30 cellular contexts compared by ENCODE assay signal in the genomic region with DNA sequence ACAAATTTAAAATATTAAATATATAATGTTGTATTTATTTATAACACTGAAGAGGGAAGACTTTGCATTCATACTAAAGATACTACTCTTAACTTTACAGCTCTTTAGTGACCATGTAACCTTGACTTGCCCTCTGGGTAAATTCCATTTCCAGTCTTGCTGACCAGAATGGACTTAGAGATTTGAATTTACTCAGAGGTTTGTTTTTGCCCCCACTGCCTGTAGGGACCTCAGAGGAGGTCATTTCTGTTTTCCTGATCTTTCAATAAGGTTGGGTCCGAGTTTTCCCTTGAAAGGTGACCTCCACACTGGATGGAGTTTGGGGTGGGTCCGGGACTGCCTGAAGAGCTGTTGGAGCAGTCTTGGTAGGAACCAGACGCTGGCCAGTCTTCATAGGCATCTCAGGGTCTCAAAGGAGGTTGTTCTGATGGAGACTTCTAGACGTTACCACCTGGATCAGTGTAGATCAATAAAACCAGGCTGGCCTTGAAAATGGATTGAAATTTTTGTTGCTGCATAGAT.
"Had no signal": no experiment of that assay in that cellular context is flagged by ENCODE, and none has a peak within 500 bp of the region (broad histone marks: within the 10 kb centered on the region; RNA-seq: fewer than 3 reads in every experiment).

No MANE protein-coding gene starts in this region.

- H3K4me3 Mint-ChIP-seq: immature natural killer cell; naive thymus-derived CD4-positive, alpha-beta T cell; natural killer cell treated with Interleukin-12 subunit alpha and Interleukin-12 subunit beta and Interleukin-15 and Interleukin-18, amount 100 ng/mL, for 72 hours; stimulated activated memory B cell treated with anti-CD40 and anti-IgM and Interleukin-4, amounts not matched to agents 10 μg/mL and 1 μg/mL and 100 μg/mL, for 72 hours; stimulated activated naive CD8-positive, alpha-beta T cell treated with anti-CD3 and anti-CD28 coated beads, Interleukin-15, amount 100 ng/mL, for 72 hours had no signal

- H3K4me3 ChIP-seq: left lung, lower lobe of right lung, mucosa of descending colon, pancreas, prostate gland, sigmoid colon, tibial nerve, upper lobe of left lung, vagina had no signal

- H3K36me3 ChIP-seq: pancreas, prostate gland had no signal

- H3K4me1 ChIP-seq: prostate gland had no signal

- H3K9me3 Mint-ChIP-seq: immature natural killer cell; natural killer cell treated with Interleukin-12 subunit alpha and Interleukin-12 subunit beta and Interleukin-15 and Interleukin-18, amount 100 ng/mL, for 72 hours; stimulated activated memory B cell treated with anti-CD40 and anti-IgM and Interleukin-4, amounts not matched to agents 10 μg/mL and 1 μg/mL and 100 μg/mL, for 72 hours; stimulated activated naive CD8-positive, alpha-beta T cell treated with anti-CD3 and anti-CD28 coated beads, Interleukin-15, amount 100 ng/mL, for 72 hours had no signal

- FAIRE-seq: islet of Langerhans, kidney, pancreas, small intestine had no signal

- H3K27ac Mint-ChIP-seq: immature natural killer cell; naive thymus-derived CD4-positive, alpha-beta T cell; natural killer cell treated with Interleukin-12 subunit alpha and Interleukin-12 subunit beta and Interleukin-15 and Interleukin-18, amount 100 ng/mL, for 72 hours; stimulated activated memory B cell treated with anti-CD40 and anti-IgM and Interleukin-4, amounts not matched to agents 10 μg/mL and 1 μg/mL and 100 μg/mL, for 72 hours; stimulated activated naive CD8-positive, alpha-beta T cell treated with anti-CD3 and anti-CD28 coated beads, Interleukin-15, amount 100 ng/mL, for 72 hours had no signal

- H3K27ac ChIP-seq: left lung, lower lobe of right lung, pancreas, prostate gland, sigmoid colon, upper lobe of left lung, vagina had no signal

- H3K9me3 ChIP-seq: left lung, lower lobe of right lung, mucosa of descending colon, pancreas, prostate gland, sigmoid colon, tibial nerve, upper lobe of left lung, vagina had no signal

- ATAC-seq: left colon; left lung; lower lobe of right lung; mucosa of descending colon; naive thymus-derived CD4-positive, alpha-beta T cell; natural killer cell treated with Interleukin-12 subunit alpha and Interleukin-12 subunit beta and Interleukin-15 and Interleukin-18, amount 100 ng/mL, for 72 hours; pancreas; right cardiac atrium; stimulated activated memory B cell treated with anti-CD40 and anti-IgM and Interleukin-4, amounts not matched to agents 10 μg/mL and 1 μg/mL and 100 μg/mL, for 72 hours; stimulated activated naive CD8-positive, alpha-beta T cell treated with anti-CD3 and anti-CD28 coated beads, Interleukin-15, amount 100 ng/mL, for 72 hours had no signal

- H3K4me1 Mint-ChIP-seq: immature natural killer cell; naive thymus-derived CD4-positive, alpha-beta T cell; stimulated activated memory B cell treated with anti-CD40 and anti-IgM and Interleukin-4, amounts not matched to agents 10 μg/mL and 1 μg/mL and 100 μg/mL, for 72 hours; stimulated activated naive CD8-positive, alpha-beta T cell treated with anti-CD3 and anti-CD28 coated beads, Interleukin-15, amount 100 ng/mL, for 72 hours had no signal

- DNase-seq: hypothalamus; immature natural killer cell; kidney; left colon; left lung; lower lobe of right lung; mesendoderm; midbrain; mucosa of descending colon; naive thymus-derived CD4-positive, alpha-beta T cell; nucleus accumbens; pancreas; retina; right cardiac atrium; sigmoid colon; small intestine; stimulated activated CD4-positive, alpha-beta T cell treated with anti-CD3 and anti-CD28 coated beads, Interleukin-1b, Interleukin-23, amount 100 ng/mL, for 48 hours; stimulated activated CD4-positive, alpha-beta T cell treated with anti-CD3 and anti-CD28 coated beads, Interleukin-2, amount 100 ng/mL, for 48 hours; stimulated activated CD4-positive, alpha-beta T cell treated with anti-CD3 and anti-CD28 coated beads, Interleukin-4, amount 100 ng/mL, for 4 hours; stimulated activated CD8-positive, alpha-beta memory T cell treated with anti-CD3 and anti-CD28 coated beads, Interleukin-4, amount 100 ng/mL, for 48 hours; stimulated activated naive CD4-positive, alpha-beta T cell treated with Interleukin-2 at 50 U/mL for 16 hours; stimulated activated naive CD8-positive, alpha-beta T cell treated with anti-CD3 and anti-CD28 coated beads, Interleukin-15, amount 100 ng/mL, for 72 hours; substantia nigra; upper lobe of left lung had no signal

- H3K36me3 Mint-ChIP-seq: stimulated activated memory B cell treated with anti-CD40 and anti-IgM and Interleukin-4, amounts not matched to agents 10 μg/mL and 1 μg/mL and 100 μg/mL, for 72 hours had no signal

- H3K27me3 Mint-ChIP-seq: natural killer cell treated with Interleukin-12 subunit alpha and Interleukin-12 subunit beta and Interleukin-15 and Interleukin-18, amount 100 ng/mL, for 72 hours; stimulated activated naive CD8-positive, alpha-beta T cell treated with anti-CD3 and anti-CD28 coated beads, Interleukin-15, amount 100 ng/mL, for 72 hours had no signal

- H3K27me3 ChIP-seq: left lung, pancreas, sigmoid colon, tibial nerve, upper lobe of left lung, vagina had no signal
